In the genomic region with DNA sequence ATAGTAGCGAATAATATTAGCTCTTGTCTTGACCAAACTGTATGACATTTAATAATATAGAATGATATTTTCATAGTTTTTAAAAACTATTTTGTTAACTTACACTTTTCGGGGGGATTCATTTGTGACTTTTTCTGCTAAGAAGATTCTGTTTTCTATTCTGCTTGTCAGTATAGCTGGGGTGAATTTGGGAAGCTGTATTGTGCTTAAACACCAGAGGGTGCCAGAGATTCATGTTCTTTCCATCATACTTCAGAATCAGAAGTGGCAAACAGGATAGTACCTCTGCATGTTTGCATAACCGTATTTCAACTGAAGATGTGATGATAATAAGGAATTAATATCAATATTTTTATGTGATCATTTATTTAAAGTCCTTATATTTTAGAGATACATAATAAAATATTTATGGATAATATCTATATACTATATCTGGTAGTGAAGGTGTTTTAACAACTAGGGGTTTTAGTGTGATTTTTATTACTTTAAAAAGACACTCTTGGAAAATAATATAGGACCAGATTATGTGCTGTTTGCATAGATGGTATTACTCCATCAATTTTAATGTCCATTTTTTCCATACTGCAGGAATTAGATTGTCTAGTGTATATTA, we compare ENCODE assay signal across 9 cellular contexts.
A peak's percentile ranks its signal among the peaks of the same experiment; 100 is the strongest.
DNase-seq lines count a peak whose midpoint lies in the region; ATAC-seq, FAIRE-seq and TF ChIP-seq lines count a peak whose summit lies in the region.
"Had no signal": no experiment of that assay in that cellular context is flagged by ENCODE, and none has a peak within 500 bp of the region (broad histone marks: within the 10 kb centered on the region; RNA-seq: fewer than 3 reads in every experiment).

No MANE protein-coding gene starts in this region.

- DNase-seq in Ammon's horn (ENCODE audit: low spot score) (peak; percentile 75), GM13977 (ENCODE audit: low spot score) (peak; percentile 53), NCI-H526 treated with DMSO at 0.1 percent for 48 hours (lab: John Stamatoyannopoulos, UW) (peak; percentile 18), mammary epithelial cell (peak; percentile 45), HepG2 (ENCODE audit: low spot score) (peak; percentile 35), mesenteric fat pad (ENCODE audit: low spot score) (no peak)

- TF ChIP-seq EP300 in HepG2 (IDR thresholded peaks at IDR 0.05; ENCODE audit: low read depth in 2 of 2, low read length in 2 of 2), result no peak
- TF ChIP-seq EP300 in HepG2 (CRISPR knock-in tag; IDR thresholded peaks at IDR 0.05; ENCODE audit: borderline replicate concordance), result no peak

- intact Hi-C loops in mammary epithelial cell (cut with micrococcal nuclease) (loop anchor here (2.0 to 10.0 kb wide), 7 partner anchors 75 to 695 kb away; no protein-coding TSS in a partner anchor), HepG2 (cut with micrococcal nuclease; ENCODE audit: unreplicated experiment) (loop anchor here (1.0 to 2.0 kb wide), 5 partner anchors 30 to 464 kb away; no protein-coding TSS in a partner anchor)

- H3K9ac ChIP-seq in mammary epithelial cell (ENCODE audit: insufficient read depth, low read length), result no peak overlapping the region
- H3K9ac ChIP-seq in HepG2 (ENCODE audit: insufficient read depth, low read depth, low read length), result no peak overlapping the region

- peak; percentile 83 for FAIRE-seq in HepG2 (lab: Jason Lieb, UNC)

- H3K27ac ChIP-seq in mammary epithelial cell (ENCODE audit: insufficient read depth, low read depth, low read length) (no peak overlapping the region), HepG2 (ENCODE audit: extremely low read length, insufficient read depth, low read length) (no peak overlapping the region)

- POLR2A ChIA-PET in HepG2 (lab: Yijun Ruan, JAX), result no interaction called here

- peak; percentile 49; the same call in 1 of the 2 replicates for TF ChIP-seq RAD21 in HepG2 (CRISPR knock-in tag; IDR thresholded peaks at IDR 0.05)

- no peak overlapping the region for H2AFZ ChIP-seq in mammary epithelial cell (ENCODE audit: low read depth, low read length)
- H2AFZ ChIP-seq in HepG2 (ENCODE audit: low read length), result no peak overlapping the region

- ATAC-seq in HG03457 (IDR thresholded peaks at IDR 0.05; ENCODE audit: unreplicated experiment) (peak; percentile 77), HepG2 (peak; percentile 78), GM21528 (IDR thresholded peaks at IDR 0.05; ENCODE audit: low FRiP score, unreplicated experiment) (no peak)

- 33% methylated on average over 3 of the region's 3 CpGs for WGBS in mammary epithelial cell (ENCODE audit: low coverage, missing lambda C conversion rate)
- WGBS in HepG2 (ENCODE audit: low lambda C conversion rate), result 26% methylated on average over 3 of the region's 3 CpGs

- no peaks in the 10 kb centered on the region for H3K9me3 ChIP-seq in mammary epithelial cell (replicated peaks; ENCODE audit: insufficient read depth, low read length)
- H3K9me3 ChIP-seq in HepG2 (ENCODE audit: low read length), result no peaks in the 10 kb centered on the region

- H3K36me3 ChIP-seq in mammary epithelial cell (ENCODE audit: insufficient read depth, low read length), result no peaks in the 10 kb centered on the region
- H3K36me3 ChIP-seq in HepG2 (replicated peaks in 1 of 2; ENCODE audit: control insufficient read depth in 1 of 2, insufficient read depth in 2 of 2, low read length in 2 of 2), result no peaks in the 10 kb centered on the region

- H3K79me2 ChIP-seq in mammary epithelial cell (ENCODE audit: insufficient read depth, low read length) (no peaks in the 10 kb centered on the region), HepG2 (ENCODE audit: insufficient read depth, low read length) (no peaks in the 10 kb centered on the region)

- H3K4me2 ChIP-seq in mammary epithelial cell (ENCODE audit: insufficient read depth, low read depth, low read length), result no peak overlapping the region
- H3K4me2 ChIP-seq in HepG2 (ENCODE audit: low read depth, low read length), result no peak overlapping the region

- in situ Hi-C loops in GM13977 (cut with MboI; ENCODE audit: low pct_unique_long_range_greater_than_20kb, low sequenced_read_pairs, unreplicated experiment) (no loop called here), mammary epithelial cell (cut with MboI; ENCODE audit: low sequenced_read_pairs in 2 of 2) (loop anchor here in 1 of 2 donors (10.0 to 25.0 kb wide), 2 partner anchors 348 to 455 kb away; no protein-coding TSS in a partner anchor), HepG2 (cut with HindIII; ENCODE audit: extremely low pct_ligation_motif_present, low pct_unique_long_range_greater_than_20kb) (no loop called here)

- no peak overlapping the region for H3K4me3 ChIP-seq in mammary epithelial cell (replicated peaks in 1 of 3; ENCODE audit: insufficient read depth in 1 of 3, low read depth in 2 of 3, low read length in 3 of 3)
- H3K4me3 ChIP-seq in HepG2 (replicated peaks in 1 of 3; ENCODE audit: insufficient read depth in 1 of 3, low read depth in 2 of 3, low read length in 3 of 3), result no peak overlapping the region
- H3K4me3 ChIP-seq: lung had no signal

- H3K4me1 ChIP-seq in mammary epithelial cell (ENCODE audit: insufficient read depth, low read length) (peaks cover 4% of the 10 kb centered on the region), HepG2 (ENCODE audit: insufficient read depth, low read length) (no peaks in the 10 kb centered on the region)

- CTCF ChIA-PET in mammary epithelial cell (lab: Charles Lee; ENCODE audit: low non-redundant PET) (interaction anchor here (0.5 to 1.0 kb wide), 4 partner anchors 31 to 180 kb away, joined by 3 to 11 read pairs (median 6); no protein-coding TSS in a partner anchor), HepG2 (lab: Yijun Ruan, JAX; ENCODE audit: low intra/inter-chr PET ratio, low total read pairs) (interaction anchor here (1.5 to 1.8 kb wide), 2 partner anchors 30 to 343 kb away, joined by 8 to 12 read pairs; no protein-coding TSS in a partner anchor)

- peak; percentile 69 for TF ChIP-seq CTCF in GM13977 (IDR thresholded peaks at IDR 0.05; ENCODE audit: extremely low read depth, insufficient read depth, missing control alignments)
- peak; percentile 66 to 76 for TF ChIP-seq CTCF in mammary epithelial cell (conservative IDR thresholded peaks at IDR 0.05 in 1 of 2, IDR thresholded peaks at IDR 0.05 in 1 of 2; ENCODE audit: extremely low read depth in 1 of 2, insufficient read depth in 1 of 2, low read depth in 1 of 2, low read length in 2 of 2)
- TF ChIP-seq CTCF in HepG2 (CRISPR knock-in tag; IDR thresholded peaks at IDR 0.05), result peak; percentile 68

- dilution Hi-C loops in mammary epithelial cell (cut with HindIII; ENCODE audit: low sequenced_read_pairs), result no loop called here

- H4K20me1 ChIP-seq in mammary epithelial cell (ENCODE audit: insufficient read depth, low read length) (no peaks in the 10 kb centered on the region), HepG2 (ENCODE audit: insufficient read depth, low read length) (no peaks in the 10 kb centered on the region)

- H3K27me3 ChIP-seq in mammary epithelial cell (ENCODE audit: insufficient read depth, low read length) (no peaks in the 10 kb centered on the region), HepG2 (ENCODE audit: control insufficient read depth in 1 of 2, insufficient read depth in 2 of 2, low read length in 2 of 2) (no peaks in the 10 kb centered on the region)

- TF ChIP-seq POLR2A in HepG2 (IDR thresholded peaks at IDR 0.05; ENCODE audit: insufficient read depth in 1 of 2, low read depth in 2 of 2, low read length in 2 of 2), result no peak

- BruUV-seq in mammary epithelial cell (replicated peaks; lab: Mats Ljungman, UMichigan), result no TSS peak
- BruUV-seq in HepG2 (replicated peaks; lab: Mats Ljungman, UMichigan), result no TSS peak

TF ChIP-seq in HepG2, 621 proteins besides CTCF, POLR2A, EP300 and RAD21:
- TF ChIP-seq ZNF660 (CRISPR knock-in tag; IDR thresholded peaks at IDR 0.05; ENCODE audit: borderline replicate concordance, low read depth), result no peak
- TF ChIP-seq SAP130 (CRISPR knock-in tag; IDR thresholded peaks at IDR 0.05; ENCODE audit: low read depth), result 0 out of 2 replicates have a peak, but pooled peaks have one; percentile 12
- TF ChIP-seq PRMT3 (CRISPR knock-in tag; IDR thresholded peaks at IDR 0.05; ENCODE audit: borderline replicate concordance, low read depth), result no peak
- TF ChIP-seq STAG1 (CRISPR knock-in tag; IDR thresholded peaks at IDR 0.05), result peak; percentile 76
- TF ChIP-seq ELF3 (CRISPR knock-in tag; IDR thresholded peaks at IDR 0.05), result no peak
- peak; percentile 57 for TF ChIP-seq SMC3 (IDR thresholded peaks at IDR 0.05; ENCODE audit: low read length)
